In genomic region chr1:150576794-150577556, GRCh38 we compare ENCODE assay signal across 8 cellular contexts. TPM values are rescaled to one million over a fixed set of nuclear protein-coding genes. Genes with fewer than 3 reads are reported as not detected.
DNase-seq lines count a peak whose midpoint lies in the region; ATAC-seq and TF ChIP-seq lines count a peak whose summit lies in the region.

No MANE protein-coding gene starts in this region.

- H3K4me1 ChIP-seq in ES-I3 (ENCODE audit: insufficient read depth, low read length) (peaks cover 32% of the 10 kb centered on the region), parathyroid adenoma (peaks cover 15% of the 10 kb centered on the region)

- peaks cover 57% of the 10 kb centered on the region for H3K36me3 ChIP-seq in ES-I3 (ENCODE audit: insufficient read depth, low read length)
- H3K36me3 ChIP-seq in parathyroid adenoma (ENCODE audit: control insufficient read depth, insufficient read depth, low read length): no peaks in the 10 kb centered on the region

- peak overlapping the region; percentile 97 for H3K27ac ChIP-seq in parathyroid adenoma

- ATAC-seq in esophagus mucosa (peak; percentile 24), GM19395 (IDR thresholded peaks at IDR 0.05; ENCODE audit: unreplicated experiment) (no peak), HG03342 (IDR thresholded peaks at IDR 0.05; ENCODE audit: unreplicated experiment) (no peak), HG02588 (IDR thresholded peaks at IDR 0.05; ENCODE audit: unreplicated experiment) (no peak), GM21447 (IDR thresholded peaks at IDR 0.05; ENCODE audit: unreplicated experiment) (no peak)

- peak overlapping the region; percentile 99 for H3K9ac ChIP-seq in ES-I3 (ENCODE audit: low read depth, low read length)
- H3K9ac ChIP-seq in parathyroid adenoma: no peak overlapping the region

- H3K79me2 ChIP-seq in parathyroid adenoma: peaks cover 38% of the 10 kb centered on the region

- H3K9me3 ChIP-seq in ES-I3 (ENCODE audit: control insufficient read depth, insufficient read depth, low read length) (0 out of 2 replicates have a peak, but pooled peaks cover 3% of the 10 kb centered on the region), parathyroid adenoma (ENCODE audit: control insufficient read depth, low read length) (no peaks in the 10 kb centered on the region)

- peak; percentile 58 for DNase-seq in RKO (ENCODE audit: low spot score)

- peak overlapping the region; percentile 99 for H3K4me3 ChIP-seq in parathyroid adenoma (ENCODE audit: low read depth, low read length)

- H3K4me2 ChIP-seq in parathyroid adenoma (ENCODE audit: low read length): peak overlapping the region; percentile 64

- no peak overlapping the region for H2AFZ ChIP-seq in parathyroid adenoma

- TF ChIP-seq CTCF in parathyroid adenoma (IDR thresholded peaks at IDR 0.05): no peak

- no peaks in the 10 kb centered on the region for H3K27me3 ChIP-seq in parathyroid adenoma (ENCODE audit: control insufficient read depth, insufficient read depth, low read length)

RNA-seq across cellular contexts. Expression of gene MCL1, which starts 2.4 kb away (rescaled TPM):
- total RNA-seq in esophagus mucosa: 169 TPM

RNA-seq across cellular contexts. Expression of gene ADAMTSL4, which starts 27.8 kb away (rescaled TPM):
- 42.9 TPM for total RNA-seq in esophagus mucosa

RNA-seq across cellular contexts. Expression of gene ENSA, which starts 52.4 kb away (rescaled TPM):
- total RNA-seq in esophagus mucosa: 329 TPM
